Comparison of ENCODE assay signal across 19 cellular contexts in genomic region chr1:27596261-27596660, GRCh38. TPM values are rescaled to one million over a fixed set of nuclear protein-coding genes. Genes with fewer than 3 reads are reported as not detected.
A peak's percentile ranks its signal among the peaks of the same experiment; 100 is the strongest.
DNase-seq lines count a peak whose midpoint lies in the region; TF ChIP-seq lines count a peak whose summit lies in the region.
"Had no signal": no experiment of that assay in that cellular context is flagged by ENCODE, and none has a peak within 500 bp of the region (broad histone marks: within the 10 kb centered on the region; RNA-seq: fewer than 3 reads in every experiment).

No MANE protein-coding gene starts in this region.

- H3K27me3 Mint-ChIP-seq in MCF 10A (ENCODE audit: insufficient read depth, unreplicated experiment) (no peaks in the 10 kb centered on the region), neural progenitor cell (ENCODE audit: insufficient read depth, low read depth) (no peaks in the 10 kb centered on the region)
- H3K27me3 Mint-ChIP-seq: central memory CD8-positive, alpha-beta T cell had no signal

- TF ChIP-seq CTCF in breast epithelium (IDR thresholded peaks at IDR 0.05) (no peak), MCF 10A (IDR thresholded peaks at IDR 0.05; ENCODE audit: unreplicated experiment) (no peak), adrenal gland (IDR thresholded peaks at IDR 0.05) (no peak), neural progenitor cell (IDR thresholded peaks at IDR 0.05) (no peak), uterus (IDR thresholded peaks at IDR 0.05) (no peak)

- H3K27ac ChIP-seq in breast epithelium (peak overlapping the region; percentile 55 to 93), adrenal gland (peak overlapping the region in 4 of 5 donors; percentile 6 to 96 (median 84)), neural progenitor cell (peak overlapping the region; percentile 40), uterus (peak overlapping the region; percentile 92 to 99)
- H3K27ac ChIP-seq: upper lobe of left lung had no signal

- H3K9me3 Mint-ChIP-seq in MCF 10A (ENCODE audit: unreplicated experiment), result no peaks in the 10 kb centered on the region
- H3K9me3 Mint-ChIP-seq in neural progenitor cell, result no peaks in the 10 kb centered on the region
- H3K9me3 Mint-ChIP-seq: activated naive CD4-positive, alpha-beta T cell treated with anti-CD3 and anti-CD28 coated beads, Interleukin-2, amount 50 U/mL, for 72 hours; central memory CD8-positive, alpha-beta T cell; GM23338; T-helper 1 cell treated with Interleukin-12 subunit alpha and Interleukin-12 subunit beta and Interleukin-4 antibody, amounts not matched to agents 30 μg/mL and 1 μg/mL, for 36 hours had no signal

- H3K4me1 Mint-ChIP-seq in MCF 10A (ENCODE audit: insufficient read depth, unreplicated experiment), result peaks cover 37% of the 10 kb centered on the region
- H3K4me1 Mint-ChIP-seq in neural progenitor cell, result peaks cover 13% of the 10 kb centered on the region

- H3K36me3 Mint-ChIP-seq in MCF 10A (ENCODE audit: insufficient read depth, unreplicated experiment) (no peaks in the 10 kb centered on the region), neural progenitor cell (no peaks in the 10 kb centered on the region)
- H3K36me3 Mint-ChIP-seq: activated naive CD4-positive, alpha-beta T cell treated with anti-CD3 and anti-CD28 coated beads, Interleukin-2, amount 50 U/mL, for 72 hours had no signal

- H3K9ac ChIP-seq in neural progenitor cell, result no peak overlapping the region

- intact Hi-C loops in breast epithelium (cut with DNase I; ENCODE audit: low total_unique reads) (no loop called here), MCF 10A (cut with micrococcal nuclease) (no loop called here), adrenal gland (cut with DNase I) (no loop called here), uterus (cut with DNase I; ENCODE audit: low total_unique reads) (no loop called here)

- TF ChIP-seq POLR2A in breast epithelium (IDR thresholded peaks at IDR 0.05) (no peak), adrenal gland (IDR thresholded peaks at IDR 0.05) (peak in 1 of 2 donors; percentile 21), uterus (IDR thresholded peaks at IDR 0.05) (no peak)

- POLR2A ChIA-PET in MCF 10A (lab: Yijun Ruan, JAX), result interaction anchor here (0.9 to 2.6 kb wide), 2 partner anchors 28 to 73 kb away, joined by 4 to 8 read pairs; no protein-coding TSS in a partner anchor

- H3K4me1 ChIP-seq in breast epithelium, result peaks cover 44 to 55% of the 10 kb centered on the region in 2 donors
- H3K4me1 ChIP-seq in adrenal gland (replicated peaks in 1 of 2), result peaks cover 98 to 100% of the 10 kb centered on the region in 2 donors
- peaks cover 96% of the 10 kb centered on the region for H3K4me1 ChIP-seq in neural progenitor cell
- peaks cover under 1 to 77% of the 10 kb centered on the region in 2 donors for H3K4me1 ChIP-seq in uterus
- H3K4me1 ChIP-seq: Caco-2 had no signal

- 11 to 27% (median 21%) methylated on average over 6 to 9 of the region's 9 CpGs for WGBS in adrenal gland, 4 donors

- H3K27ac Mint-ChIP-seq in MCF 10A (ENCODE audit: low read depth, unreplicated experiment) (no peak overlapping the region), neural progenitor cell (no peak overlapping the region)
- H3K27ac Mint-ChIP-seq: activated naive CD4-positive, alpha-beta T cell treated with anti-CD3 and anti-CD28 coated beads, Interleukin-2, amount 50 U/mL, for 72 hours; GM23338; T-helper 1 cell treated with Interleukin-12 subunit alpha and Interleukin-12 subunit beta and Interleukin-4 antibody, amounts not matched to agents 30 μg/mL and 1 μg/mL, for 36 hours had no signal

- H4K20me1 ChIP-seq in neural progenitor cell (ENCODE audit: low read depth), result peaks cover 100% of the 10 kb centered on the region

- H3K27me3 ChIP-seq in breast epithelium, result no peaks in the 10 kb centered on the region
- H3K27me3 ChIP-seq in adrenal gland, result no peaks in the 10 kb centered on the region
- no peaks in the 10 kb centered on the region for H3K27me3 ChIP-seq in neural progenitor cell
- no peaks in the 10 kb centered on the region for H3K27me3 ChIP-seq in uterus
- H3K27me3 ChIP-seq: upper lobe of left lung had no signal

- H3K36me3 ChIP-seq in breast epithelium (no peaks in the 10 kb centered on the region), adrenal gland (replicated peaks in 1 of 2) (no peaks in the 10 kb centered on the region), neural progenitor cell (no peaks in the 10 kb centered on the region), uterus (no peaks in the 10 kb centered on the region)

- DNase-seq in breast epithelium (ENCODE audit: low spot score in 2 of 2) (no peak), MCF 10A (ENCODE audit: unreplicated experiment) (no peak), adrenal gland (peak in 5 of 7 donors; percentile 40 to 71 (median 59)), neural progenitor cell (ENCODE audit: low spot score) (no peak), uterus (no peak), pons (ENCODE audit: low spot score) (no peak), NCI-H446 (lab: John Stamatoyannopoulos, UW) (no peak), cerebellar cortex (ENCODE audit: low spot score) (no peak)
- DNase-seq: activated CD4-positive, alpha-beta T cell treated with anti-CD3 and anti-CD28 coated beads for 48 hours; Caco-2; NCI-H1436 treated with DMSO at 0.1 percent for 48 hours; stimulated activated CD4-positive, alpha-beta T cell treated with anti-CD3 and anti-CD28 coated beads, Interleukin-1b, Interleukin-23, amount 100 ng/mL, for 48 hours; upper lobe of left lung had no signal

- peaks cover 100% of the 10 kb centered on the region for H3K79me2 ChIP-seq in neural progenitor cell (ENCODE audit: low read depth)

- no peak overlapping the region for H2AFZ ChIP-seq in neural progenitor cell (replicated peaks)
- H2AFZ ChIP-seq: GM23338 had no signal

- peak overlapping the region; percentile 16 for H3K4me2 ChIP-seq in neural progenitor cell
- H3K4me2 ChIP-seq: GM23338 had no signal

- CTCF ChIA-PET in MCF 10A (lab: Yijun Ruan, JAX), result interaction anchor here (0.6 to 3.0 kb wide), 7 partner anchors 11 to 282 kb away, joined by 3 to 25 read pairs (median 4); no protein-coding TSS in a partner anchor

- H3K9me3 ChIP-seq in breast epithelium, result no peaks in the 10 kb centered on the region
- H3K9me3 ChIP-seq in adrenal gland (replicated peaks in 1 of 3), result no peaks in the 10 kb centered on the region
- H3K9me3 ChIP-seq in neural progenitor cell (ENCODE audit: low read depth), result no peaks in the 10 kb centered on the region
- no peaks in the 10 kb centered on the region for H3K9me3 ChIP-seq in uterus
- H3K9me3 ChIP-seq: Caco-2, upper lobe of left lung had no signal

- peak overlapping the region in 1 of 3 donors; percentile 31 for H3K4me3 ChIP-seq in breast epithelium
- H3K4me3 ChIP-seq in adrenal gland, result no peak overlapping the region
- H3K4me3 ChIP-seq in neural progenitor cell, result no peak overlapping the region
- no peak overlapping the region for H3K4me3 ChIP-seq in uterus
- H3K4me3 ChIP-seq: GM23338, upper lobe of left lung had no signal

- peaks cover 39% of the 10 kb centered on the region for H3F3A ChIP-seq in neural progenitor cell (ENCODE audit: low read depth)

- H3K4me3 Mint-ChIP-seq in MCF 10A (ENCODE audit: unreplicated experiment) (no peak overlapping the region), neural progenitor cell (no peak overlapping the region)
- H3K4me3 Mint-ChIP-seq: central memory CD8-positive, alpha-beta T cell; GM23338; T-helper 1 cell treated with Interleukin-12 subunit alpha and Interleukin-12 subunit beta and Interleukin-4 antibody, amounts not matched to agents 30 μg/mL and 1 μg/mL, for 36 hours had no signal

- BruUV-seq in MCF 10A (replicated peaks; lab: Mats Ljungman, UMichigan), result no TSS peak

RNA-seq across cellular contexts. Expression of gene AHDC1, which starts 7.7 kb away (rescaled TPM):
- 10 to 100 TPM; 10.7 to 17.1 (median 15.4) TPM for total RNA-seq in breast epithelium
- 18.4 and 25.2 TPM in 2 replicates for total RNA-seq in MCF 10A (2022)
- total RNA-seq in adrenal gland, result 100 to 1,000 TPM in 1 of 8 donors, 10 to 100 TPM in 7; 43.9 to 111 (median 71.8) TPM
- 10 to 100 TPM; 10.4 to 98.5 (median 27.0) TPM for polyA plus RNA-seq in adrenal gland
- total RNA-seq in neural progenitor cell (ENCODE audit: low replicate concordance), result 7.0 and 26.5 TPM in 2 replicates
- 100 to 1,000 TPM in 1 of 4 donors, 10 to 100 TPM in 3; 11.2 to 179 (median 50.7) TPM for total RNA-seq in uterus

RNA-seq across cellular contexts. Expression of gene FGR, which starts 38.7 kb away (rescaled TPM):
- total RNA-seq in breast epithelium (10 to 100 TPM; 22.1 to 46.9 (median 24.3) TPM), MCF 10A (2022) (not detected in 2 replicates), adrenal gland (10 to 100 TPM in 4 of 8 donors, 1 to 10 TPM in 4; 4.7 to 16.0 (median 10.4) TPM), neural progenitor cell (ENCODE audit: low replicate concordance) (not detected in 2 replicates), uterus (10 to 100 TPM in 3 of 4 donors, 1 to 10 TPM in 1; 3.0 to 35.9 (median 18.8) TPM)
- polyA plus RNA-seq in adrenal gland, result 10 to 100 TPM in 2 of 3 donors, 1 to 10 TPM in 1; 6.0 to 51.9 (median 11.3) TPM
- total RNA-seq: Caco-2, glomerular endothelial cell, NCI-H460 had no signal

Comparison
In these comparisons a context has a peak if more than half of its experiments do, and no peak if none do; other contexts are left out.
1. DNase-seq: peak in adrenal gland (5 of 7); none in breast epithelium (0 of 2), MCF 10A (single experiment), neural progenitor cell (single experiment), uterus (0 of 2), pons (single experiment), NCI-H446 (0 of 2) and cerebellar cortex (single experiment).
2. H3K27ac ChIP-seq: peak in every context shown above with its lines; median percentile 96 in uterus; 84 in adrenal gland; 74 in breast epithelium; 40 in neural progenitor cell.